In genomic region chr1:6602669-6603423, GRCh38 we compare ENCODE assay signal across 8 cellular contexts. TPM values are rescaled to one million over a fixed set of nuclear protein-coding genes. Genes with fewer than 3 reads are reported as not detected.
DNase-seq lines count a peak whose midpoint lies in the region; ATAC-seq and TF ChIP-seq lines count a peak whose summit lies in the region.

KLHL21 (minus strand) TSS chr1:6602869; CDS start chr1:6602817, 52 bp downstream.

- no peak for TF ChIP-seq RAD21 in SK-N-SH (IDR thresholded peaks at IDR 0.05; ENCODE audit: low read length)

- peak within 1 kb of the TSS; percentile 68 for H3K9ac ChIP-seq in DND-41 (ENCODE audit: low read depth, low read length)
- peak within 1 kb of the TSS; percentile 80 for H3K9ac ChIP-seq in SK-N-SH

- peaks cover 37% of the 10 kb centered on the region for H3K79me2 ChIP-seq in DND-41 (ENCODE audit: insufficient read depth, low read length)
- H3K79me2 ChIP-seq in SK-N-SH (ENCODE audit: insufficient read depth), result peaks cover 40% of the 10 kb centered on the region

- in situ Hi-C loops in KBM-7 (cut with MboI; ENCODE audit: low pct_unique_long_range_greater_than_20kb, low sequenced_read_pairs), result no loop called here

- H3K9me3 ChIP-seq in DND-41 (ENCODE audit: insufficient read depth, low read length, severe bottlenecking) (no peaks in the 10 kb centered on the region), SK-N-SH (no peaks in the 10 kb centered on the region), suprapubic skin (no peaks in the 10 kb centered on the region)

- TF ChIP-seq POLR2A in suprapubic skin (IDR thresholded peaks at IDR 0.05), result peak in 1 of 2 donors; percentile 62

- H3K4me2 ChIP-seq in DND-41 (ENCODE audit: insufficient read depth, low read length) (peak within 1 kb of the TSS; percentile 89), SK-N-SH (peak within 1 kb of the TSS; percentile 97)

- TF ChIP-seq CTCF in DND-41 (IDR thresholded peaks at IDR 0.05; ENCODE audit: borderline replicate concordance, extremely low read depth, low read length, poor library complexity, severe bottlenecking), result no peak
- TF ChIP-seq CTCF in SK-N-SH (IDR thresholded peaks at IDR 0.05), result no peak
- no peak for TF ChIP-seq CTCF in suprapubic skin (IDR thresholded peaks at IDR 0.05)

- H3K27ac ChIP-seq in DND-41 (ENCODE audit: low read length) (peak within 1 kb of the TSS; percentile 85), SK-N-SH (ENCODE audit: low read depth in 2 of 2, low read length in 1 of 2) (peak within 1 kb of the TSS; percentile 54 to 70), suprapubic skin (peak within 1 kb of the TSS; percentile 99)

- H2AFZ ChIP-seq in DND-41 (ENCODE audit: low read depth, low read length) (peak within 1 kb of the TSS; percentile 76), SK-N-SH (ENCODE audit: low read depth) (peak within 1 kb of the TSS; percentile 86)

- peak; percentile 70 for ATAC-seq in DND-41 (ENCODE audit: insufficient read depth, low read depth)
- peak; percentile 39 for ATAC-seq in GM21576 (IDR thresholded peaks at IDR 0.05; ENCODE audit: unreplicated experiment)

- H3K27me3 ChIP-seq in DND-41 (ENCODE audit: insufficient read depth, low read length, poor library complexity) (no peaks in the 10 kb centered on the region), SK-N-SH (ENCODE audit: insufficient read depth) (no peaks in the 10 kb centered on the region), suprapubic skin (no peaks in the 10 kb centered on the region)

- H3K4me3 Mint-ChIP-seq in activated naive CD4-positive, alpha-beta T cell treated with anti-CD3 and anti-CD28 coated beads, Interleukin-2, amount 10 ng/mL, durations not matched to agents 7 days and 5 days, result peak within 1 kb of the TSS; percentile 85

- CTCF ChIA-PET in SK-N-SH (lab: Yijun Ruan, JAX), result interaction anchor here (0.8 to 4.0 kb wide), 13 partner anchors 9 to 117 kb away, joined by 3 to 19 read pairs (median 3); partner anchors contain the start of genes NOL9, PHF13 and TAS1R1
- CTCF ChIA-PET in activated naive CD4-positive, alpha-beta T cell treated with anti-CD3 and anti-CD28 coated beads, Interleukin-2, amount 10 ng/mL, durations not matched to agents 7 days and 5 days (lab: Charles Lee), result interaction anchor here (0.8 to 1.8 kb wide), 5 partner anchors 21 to 112 kb away, joined by 3 to 6 read pairs (median 5); partner anchors contain the start of gene NOL9

- H3K4me3 ChIP-seq in DND-41 (ENCODE audit: low read depth in 1 of 2, low read length in 2 of 2), result peak within 1 kb of the TSS; percentile 52 to 84
- peak within 1 kb of the TSS; percentile 73 to 76 for H3K4me3 ChIP-seq in SK-N-SH (ENCODE audit: low read depth in 2 of 2, low read length in 1 of 2)
- peak within 1 kb of the TSS; percentile 98 for H3K4me3 ChIP-seq in suprapubic skin

- DNase-seq in DND-41 (peak; percentile 73), KBM-7 (peak; percentile 75), SK-N-SH (peak; percentile 97), germinal center (ENCODE audit: low spot score) (peak; percentile 76), occipital lobe (lab: John Stamatoyannopoulos, UW) (peak; percentile 90), suprapubic skin (ENCODE audit: low spot score in 2 of 2) (peak; percentile 94)
- peak; percentile 85 for DNase-seq in activated naive CD4-positive, alpha-beta T cell treated with anti-CD3 and anti-CD28 coated beads, Interleukin-2, amount 10 ng/mL, durations not matched to agents 7 days and 5 days

- H3K27ac Mint-ChIP-seq in activated naive CD4-positive, alpha-beta T cell treated with anti-CD3 and anti-CD28 coated beads, Interleukin-2, amount 10 ng/mL, durations not matched to agents 7 days and 5 days, result peak within 1 kb of the TSS; percentile 99

- H4K20me1 ChIP-seq in DND-41 (ENCODE audit: insufficient read depth, low read length) (peaks cover 30% of the 10 kb centered on the region), SK-N-SH (ENCODE audit: insufficient read depth) (peaks cover 9% of the 10 kb centered on the region; the same call in 1 of the 2 replicates)

- 20% methylated on average over 1 of the region's 91 CpGs for WGBS in SK-N-SH (ENCODE audit: low lambda C conversion rate)
- WGBS in suprapubic skin, result 0% methylated on average over 9 of the region's 91 CpGs

- no peak for TF ChIP-seq EP300 in SK-N-SH (IDR thresholded peaks at IDR 0.05; ENCODE audit: borderline replicate concordance in 1 of 2, low read depth in 1 of 2, low read length in 1 of 2)
- TF ChIP-seq EP300 in suprapubic skin (IDR thresholded peaks at IDR 0.05), result no peak

- H3K9me3 Mint-ChIP-seq in activated naive CD4-positive, alpha-beta T cell treated with anti-CD3 and anti-CD28 coated beads, Interleukin-2, amount 10 ng/mL, durations not matched to agents 7 days and 5 days, result no peaks in the 10 kb centered on the region

- H3K4me1 ChIP-seq in DND-41 (ENCODE audit: insufficient read depth, low read length) (peaks cover 51% of the 10 kb centered on the region), SK-N-SH (ENCODE audit: control insufficient read depth in 1 of 2, insufficient read depth in 2 of 2, low read depth in 1 of 2, low read length in 1 of 2) (peaks cover 10 to 26% of the 10 kb centered on the region in 2 experiments; a peak in 2 of 4 replicates), suprapubic skin (peaks cover 46% of the 10 kb centered on the region)

- H3K36me3 ChIP-seq in DND-41 (ENCODE audit: insufficient read depth, low read length) (peaks cover 17% of the 10 kb centered on the region), SK-N-SH (replicated peaks in 1 of 2; ENCODE audit: control insufficient read depth in 1 of 2, insufficient read depth in 2 of 2, low read length in 1 of 2) (peaks cover 0 to 7% of the 10 kb centered on the region in 2 experiments), suprapubic skin (peaks cover 12% of the 10 kb centered on the region)

- peaks cover 39% of the 10 kb centered on the region for H3K4me1 Mint-ChIP-seq in activated naive CD4-positive, alpha-beta T cell treated with anti-CD3 and anti-CD28 coated beads, Interleukin-2, amount 10 ng/mL, durations not matched to agents 7 days and 5 days

- POLR2A ChIA-PET in SK-N-SH (lab: Yijun Ruan, JAX), result interaction anchor here (0.6 to 1.5 kb wide), 5 partner anchors 10 to 546 kb away, joined by 3 to 6 read pairs (median 3); partner anchors contain the start of genes NOL9, TAS1R1 and ZBTB48

- peaks cover 14% of the 10 kb centered on the region for H3F3A ChIP-seq in SK-N-SH (replicated peaks; ENCODE audit: insufficient read depth)

- peaks cover 12% of the 10 kb centered on the region for H3K36me3 Mint-ChIP-seq in activated naive CD4-positive, alpha-beta T cell treated with anti-CD3 and anti-CD28 coated beads, Interleukin-2, amount 10 ng/mL, durations not matched to agents 7 days and 5 days

- peaks cover 4% of the 10 kb centered on the region for H3K27me3 Mint-ChIP-seq in activated naive CD4-positive, alpha-beta T cell treated with anti-CD3 and anti-CD28 coated beads, Interleukin-2, amount 10 ng/mL, durations not matched to agents 7 days and 5 days

- H3K9me2 ChIP-seq in SK-N-SH, result no peaks in the 10 kb centered on the region

TF ChIP-seq in SK-N-SH, 30 proteins besides CTCF, POLR2A, EP300 and RAD21:
- TF ChIP-seq POLR2AphosphoS5 (IDR thresholded peaks at IDR 0.05; ENCODE audit: low read depth, low read length) (peak; percentile 83), ZBTB33 (IDR thresholded peaks at IDR 0.05; ENCODE audit: borderline replicate concordance, low read depth) (0 out of 2 replicates have a peak, but pooled peaks have one; percentile 47), TAF1 (IDR thresholded peaks at IDR 0.05; ENCODE audit: borderline replicate concordance, low read depth, low read length) (peak; percentile 68; the same call in 1 of the 2 replicates), MAX (IDR thresholded peaks at IDR 0.05; ENCODE audit: low read depth) (no peak), FOSL2 (IDR thresholded peaks at IDR 0.05; ENCODE audit: borderline replicate concordance, low read depth) (peak; percentile 29; the same call in 1 of the 2 replicates)

RNA-seq across cellular contexts. Expression of gene KLHL21, which starts in this region (rescaled TPM):
- polyA plus RNA-seq in SK-N-SH (2012; rRNA removed), result 9.0 and 12.5 TPM in 2 replicates
- 4.5 and 7.5 TPM in 2 replicates for polyA plus RNA-seq in SK-N-SH (2012; cell fraction: cytosol; rRNA removed)
- 29.6 and 32.4 TPM in 2 replicates for polyA plus RNA-seq in SK-N-SH (2012; cell fraction: nucleus; rRNA removed)
- 8.7 TPM for total RNA-seq in occipital lobe
- total RNA-seq in suprapubic skin, result 100 to 1,000 TPM; 105 to 125 (median 118) TPM

Comparison
In these comparisons a context has a peak if more than half of its experiments do, and no peak if none do; other contexts are left out.
1. Peak in every context shown above with its lines: DNase-seq, ATAC-seq, H3K4me3 ChIP-seq and H3K27ac ChIP-seq.
2. RNA of gene KLHL21 (total RNA-seq): 105 to 125 TPM in suprapubic skin; 8.7 TPM in occipital lobe (single experiment); every median in the first group is over 10 times any median in the second.